Comparison of ENCODE assay signal across 1 cellular context in the genomic region with DNA sequence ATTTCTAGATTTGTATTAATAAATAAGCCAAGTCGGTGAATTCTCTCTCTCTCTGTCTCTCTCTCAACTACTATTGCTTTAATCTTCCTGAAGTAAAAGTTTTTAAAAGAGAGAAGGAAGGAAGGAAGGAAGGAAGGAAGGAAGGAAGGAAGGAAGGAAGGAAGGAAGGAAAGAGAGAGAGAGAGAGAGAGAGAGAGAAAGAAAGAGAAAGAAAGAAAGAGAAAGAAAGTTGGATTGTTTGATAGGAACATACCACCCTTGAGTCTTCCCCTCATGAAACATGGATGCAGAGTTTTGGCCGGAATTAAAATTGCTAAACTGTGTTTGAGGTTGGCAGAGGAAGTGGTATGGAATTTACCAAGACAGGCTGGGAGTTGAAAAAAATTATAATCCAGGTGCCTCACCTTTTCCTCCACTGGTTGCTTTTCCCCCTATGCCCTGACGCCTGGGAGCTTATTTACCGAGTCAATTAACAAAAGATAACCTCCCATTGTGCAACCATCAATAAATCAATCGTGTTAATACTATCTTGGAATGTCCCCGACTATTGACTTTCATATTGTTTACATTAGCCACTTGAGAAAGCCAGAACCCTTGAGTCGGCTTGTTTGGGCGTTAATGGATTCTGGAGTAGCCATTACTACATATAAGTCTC.
TF ChIP-seq lines count a peak whose summit lies in the region.

No MANE protein-coding gene starts in this region.

TF ChIP-seq in HEK293, 187 proteins besides CTCF, POLR2A, EP300 and RAD21 (continued from another document):
- no peak for TF ChIP-seq ZXDB (tag by site-specific recombination; IDR thresholded peaks at IDR 0.05)
- TF ChIP-seq ZEB2 (tag by site-specific recombination; IDR thresholded peaks at IDR 0.05): 0 out of 2 replicates have a peak, but pooled peaks have one; percentile 48
- TF ChIP-seq TCF7L2 (IDR thresholded peaks at IDR 0.05; ENCODE audit: borderline replicate concordance, low read depth, low read length): peak; percentile 68; the same call in 1 of the 2 replicates
- peak; percentile 67 for TF ChIP-seq FEZF1 (tag by site-specific recombination; IDR thresholded peaks at IDR 0.05)
- TF ChIP-seq ZNF561 (tag by site-specific recombination; IDR thresholded peaks at IDR 0.05; ENCODE audit: borderline replicate concordance): 0 out of 2 replicates have a peak, but pooled peaks have one; percentile 22
- TF ChIP-seq ZNF214 (tag by site-specific recombination; IDR thresholded peaks at IDR 0.05; ENCODE audit: borderline replicate concordance): no peak
- TF ChIP-seq GLI2 (tag by site-specific recombination; IDR thresholded peaks at IDR 0.05; ENCODE audit: borderline replicate concordance, low read depth): peak; percentile 53; the same call in 1 of the 2 replicates
- peak; percentile 81 for TF ChIP-seq WT1 (tag by site-specific recombination; IDR thresholded peaks at IDR 0.05)
- peak; percentile 51; the same call in 1 of the 2 replicates for TF ChIP-seq IKZF3 (tag by site-specific recombination; IDR thresholded peaks at IDR 0.05)
- TF ChIP-seq YY2 (tag by site-specific recombination; IDR thresholded peaks at IDR 0.05): 0 out of 2 replicates have a peak, but pooled peaks have one; percentile 15
- TF ChIP-seq OSR2 (tag by site-specific recombination; IDR thresholded peaks at IDR 0.05): peak; percentile 73; the same call in 1 of the 2 replicates
- peak; percentile 83; the same call in 1 of the 2 replicates for TF ChIP-seq ZNF843 (tag by site-specific recombination; IDR thresholded peaks at IDR 0.05)
- 0 out of 2 replicates have a peak, but pooled peaks have one; percentile 28 for TF ChIP-seq KLF10 (tag by site-specific recombination; IDR thresholded peaks at IDR 0.05)
- TF ChIP-seq SP2 (tag by site-specific recombination; IDR thresholded peaks at IDR 0.05): no peak
- peak; percentile 84 for TF ChIP-seq ZNF366 (tag by site-specific recombination; conservative IDR thresholded peaks at IDR 0.05)
- TF ChIP-seq, protein P1, sequence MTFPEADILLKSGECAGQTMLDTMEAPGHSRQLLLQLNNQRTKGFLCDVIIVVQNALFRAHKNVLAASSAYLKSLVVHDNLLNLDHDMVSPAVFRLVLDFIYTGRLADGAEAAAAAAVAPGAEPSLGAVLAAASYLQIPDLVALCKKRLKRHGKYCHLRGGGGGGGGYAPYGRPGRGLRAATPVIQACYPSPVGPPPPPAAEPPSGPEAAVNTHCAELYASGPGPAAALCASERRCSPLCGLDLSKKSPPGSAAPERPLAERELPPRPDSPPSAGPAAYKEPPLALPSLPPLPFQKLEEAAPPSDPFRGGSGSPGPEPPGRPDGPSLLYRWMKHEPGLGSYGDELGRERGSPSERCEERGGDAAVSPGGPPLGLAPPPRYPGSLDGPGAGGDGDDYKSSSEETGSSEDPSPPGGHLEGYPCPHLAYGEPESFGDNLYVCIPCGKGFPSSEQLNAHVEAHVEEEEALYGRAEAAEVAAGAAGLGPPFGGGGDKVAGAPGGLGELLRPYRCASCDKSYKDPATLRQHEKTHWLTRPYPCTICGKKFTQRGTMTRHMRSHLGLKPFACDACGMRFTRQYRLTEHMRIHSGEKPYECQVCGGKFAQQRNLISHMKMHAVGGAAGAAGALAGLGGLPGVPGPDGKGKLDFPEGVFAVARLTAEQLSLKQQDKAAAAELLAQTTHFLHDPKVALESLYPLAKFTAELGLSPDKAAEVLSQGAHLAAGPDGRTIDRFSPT (tag by site-specific recombination; IDR thresholded peaks at IDR 0.05): 0 out of 2 replicates have a peak, but pooled peaks have one; percentile 33
- no peak for TF ChIP-seq ZNF776 (tag by site-specific recombination; IDR thresholded peaks at IDR 0.05; ENCODE audit: borderline replicate concordance)
